ENCODE assay signal across 8 cellular contexts in genomic region chr22:41381329-41382097, GRCh38.
A peak's percentile ranks its signal among the peaks of the same experiment; 100 is the strongest.
DNase-seq lines count a peak whose midpoint lies in the region; ATAC-seq and TF ChIP-seq lines count a peak whose summit lies in the region.

Gene TEF (plus strand): TSS chr22:41381942. CDS start chr22:41382045, 103 bp downstream.

- H3K4me2 ChIP-seq in MM.1S (ENCODE audit: low read depth, low read length): peak within 1 kb of the TSS; percentile 76

- H3K9me3 ChIP-seq in ES-I3 (ENCODE audit: control insufficient read depth, insufficient read depth, low read length) (no peaks in the 10 kb centered on the region), MM.1S (replicated peaks; ENCODE audit: insufficient read depth, low read length) (no peaks in the 10 kb centered on the region)

- H3K27me3 Mint-ChIP-seq in nephron (ENCODE audit: low read depth): peaks cover 4% of the 10 kb centered on the region

- peak; percentile 99 for DNase-seq in HCEC 1CT
- DNase-seq in MM.1S: peak; percentile 99
- DNase-seq in SHP77 treated with DMSO at 0.1 percent for 48 hours (lab: John Stamatoyannopoulos, UW): peak; percentile 98
- peak; percentile 98 for DNase-seq in activated gamma-delta T cell treated with Interleukin-2 at 50 U/mL for 16 hours
- DNase-seq in fibroblast of the conjunctiva (ENCODE audit: low read depth): peak; percentile 97
- DNase-seq in stimulated activated naive CD8-positive, alpha-beta T cell treated with anti-CD3 and anti-CD28 coated beads, Interleukin-15, Interleukin-2, amounts not matched to agents 100 U/mL and 50 U/mL, for 24 hours: peak; percentile 97

- peak within 1 kb of the TSS; percentile 88 to 91 (median 90) for H3K4me3 Mint-ChIP-seq in nephron

- H3K27ac Mint-ChIP-seq in nephron: peak within 1 kb of the TSS; percentile 96

- H2AFZ ChIP-seq in MM.1S (ENCODE audit: low read length): peak within 1 kb of the TSS; percentile 71

- TF ChIP-seq CTCF in MM.1S (IDR thresholded peaks at IDR 0.05; ENCODE audit: low read length) (no peak), nephron (IDR thresholded peaks at IDR 0.05; ENCODE audit: unreplicated experiment in 3 of 3) (no peak)

- H3K79me2 ChIP-seq in MM.1S (ENCODE audit: low read length): no peaks in the 10 kb centered on the region

- H3K4me1 Mint-ChIP-seq in nephron: peaks cover 24% of the 10 kb centered on the region

- H3K36me3 ChIP-seq in ES-I3 (ENCODE audit: insufficient read depth, low read length): no peaks in the 10 kb centered on the region
- no peaks in the 10 kb centered on the region for H3K36me3 ChIP-seq in MM.1S (replicated peaks; ENCODE audit: insufficient read depth, low read length)

- H3K27ac ChIP-seq in MM.1S (ENCODE audit: low read length): peak within 1 kb of the TSS; percentile 76; the same call in 1 of the 2 replicates

- no peaks in the 10 kb centered on the region for H3K9me3 Mint-ChIP-seq in nephron

- no peaks in the 10 kb centered on the region for H3F3A ChIP-seq in MM.1S (ENCODE audit: insufficient read depth, low read length)

- ATAC-seq in stimulated activated naive CD8-positive, alpha-beta T cell treated with anti-CD3 and anti-CD28 coated beads, Interleukin-15, Interleukin-2, amounts not matched to agents 100 U/mL and 50 U/mL, for 24 hours: peak; percentile 94

- peaks cover 7% of the 10 kb centered on the region; the same call in 1 of the 2 replicates for H3K27me3 ChIP-seq in MM.1S (replicated peaks; ENCODE audit: insufficient read depth, low read length)

- no peaks in the 10 kb centered on the region for H4K20me1 ChIP-seq in MM.1S (ENCODE audit: insufficient read depth, low read length)

- H3K9ac ChIP-seq in ES-I3 (ENCODE audit: low read depth, low read length): peak within 1 kb of the TSS; percentile 77
- peak within 1 kb of the TSS; percentile 89 for H3K9ac ChIP-seq in MM.1S (ENCODE audit: low read length)

- H3K36me3 Mint-ChIP-seq in nephron (ENCODE audit: low read depth): no peaks in the 10 kb centered on the region

- 0 out of 2 replicates have a peak, but pooled peaks cover 5% of the 10 kb centered on the region for H3K4me1 ChIP-seq in ES-I3 (ENCODE audit: insufficient read depth, low read length)
- 0 out of 2 replicates have a peak, but pooled peaks cover 5% of the 10 kb centered on the region for H3K4me1 ChIP-seq in MM.1S (ENCODE audit: low read length)

- H3K4me3 ChIP-seq in MM.1S (ENCODE audit: low read length): peak within 1 kb of the TSS; percentile 86

- H3K9me2 ChIP-seq in MM.1S (replicated peaks; ENCODE audit: insufficient read depth, low read length): no peaks in the 10 kb centered on the region

Comparison
In these comparisons a context has a peak if more than half of its experiments do, and no peak if none do; other contexts are left out.
1. Peak in every context shown above with its lines: DNase-seq, ATAC-seq, H3K4me3 ChIP-seq and H3K27ac ChIP-seq.